Comparison of ENCODE assay signal across 19 cellular contexts in the genomic region with DNA sequence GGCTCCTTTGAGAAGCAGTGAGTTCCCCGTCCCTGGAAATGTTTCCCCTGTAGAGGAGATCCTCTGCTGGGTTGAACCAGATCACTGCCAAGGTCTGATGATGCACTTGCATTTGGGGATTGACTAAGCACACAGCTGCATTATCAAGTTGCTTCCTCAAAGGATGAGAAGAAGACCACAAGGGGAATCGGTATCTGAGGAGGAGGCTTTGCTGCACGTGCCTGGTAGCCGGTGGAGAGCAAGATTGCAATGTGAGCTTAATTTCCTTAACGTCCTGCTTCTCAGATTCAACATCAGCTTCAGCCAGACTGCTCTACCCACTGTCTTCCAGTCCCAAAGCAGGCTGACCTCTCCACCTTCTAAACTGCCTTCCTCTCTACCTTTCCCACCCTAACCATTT.
"Had no signal": no experiment of that assay in that cellular context is flagged by ENCODE, and none has a peak within 500 bp of the region (broad histone marks: within the 10 kb centered on the region; RNA-seq: fewer than 3 reads in every experiment).

No MANE protein-coding gene starts in this region.

- H3K4me3 ChIP-seq: dorsolateral prefrontal cortex, lower lobe of right lung, mucosa of descending colon, right lobe of liver, skin epidermis, tibial artery had no signal

- H3K4me3 Mint-ChIP-seq: activated B cell treated with CpG ODN at 0.5 μM for 24 hours; activated CD4-positive, alpha-beta memory T cell treated with anti-CD3 and anti-CD28 coated beads for 36 hours; activated T-helper 17 cell treated with anti-CD3 and anti-CD28 coated beads, Interleukin-2, amount 50 U/mL, for 72 hours; central memory CD8-positive, alpha-beta T cell; neural crest cell; stimulated activated naive CD8-positive, alpha-beta T cell treated with anti-CD3 and anti-CD28 coated beads, Interleukin-15, amount 100 ng/mL, for 72 hours had no signal

- H3K27ac ChIP-seq: dorsolateral prefrontal cortex, lower lobe of right lung, right lobe of liver, skin epidermis, tibial artery had no signal

- H3K27me3 ChIP-seq: right lobe of liver had no signal

- H3K27ac Mint-ChIP-seq: activated B cell treated with CpG ODN at 0.5 μM for 24 hours; activated CD4-positive, alpha-beta memory T cell treated with anti-CD3 and anti-CD28 coated beads for 36 hours; activated naive CD4-positive, alpha-beta T cell treated with anti-CD3 and anti-CD28 coated beads, Interleukin-2, amount 50 U/mL, for 72 hours; activated T-helper 17 cell treated with anti-CD3 and anti-CD28 coated beads, Interleukin-2, amount 50 U/mL, for 72 hours had no signal

- H3K9me3 Mint-ChIP-seq: activated B cell treated with CpG ODN at 0.5 μM for 24 hours; activated CD4-positive, alpha-beta memory T cell treated with anti-CD3 and anti-CD28 coated beads for 36 hours; activated T-helper 17 cell treated with anti-CD3 and anti-CD28 coated beads, Interleukin-2, amount 50 U/mL, for 72 hours; central memory CD8-positive, alpha-beta T cell; stimulated activated naive CD8-positive, alpha-beta T cell treated with anti-CD3 and anti-CD28 coated beads, Interleukin-15, amount 100 ng/mL, for 72 hours had no signal

- ATAC-seq: lower lobe of right lung; mucosa of descending colon; right lobe of liver; stimulated activated naive CD8-positive, alpha-beta T cell treated with anti-CD3 and anti-CD28 coated beads, Interleukin-15, amount 100 ng/mL, for 72 hours had no signal

- H3K4me1 Mint-ChIP-seq: activated B cell treated with CpG ODN at 0.5 μM for 24 hours; activated T-helper 17 cell treated with anti-CD3 and anti-CD28 coated beads, Interleukin-2, amount 50 U/mL, for 72 hours; central memory CD8-positive, alpha-beta T cell had no signal

- H3K36me3 Mint-ChIP-seq: activated CD4-positive, alpha-beta memory T cell treated with anti-CD3 and anti-CD28 coated beads for 36 hours; activated naive CD4-positive, alpha-beta T cell treated with anti-CD3 and anti-CD28 coated beads, Interleukin-2, amount 50 U/mL, for 72 hours had no signal

- DNase-seq: activated B cell treated with CpG ODN at 0.5 μM for 24 hours; activated CD4-positive, alpha-beta T cell treated with anti-CD3 and anti-CD28 coated beads for 4 hours; dorsolateral prefrontal cortex; foreskin fibroblast; kidney; lower lobe of right lung; mesendoderm; mucosa of descending colon; posterior cingulate gyrus; right lobe of liver; stimulated activated CD4-positive, alpha-beta T cell treated with anti-CD3 and anti-CD28 coated beads, Interleukin-1b, Interleukin-23, amount 100 ng/mL, for 48 hours; stimulated activated naive CD8-positive, alpha-beta T cell treated with anti-CD3 and anti-CD28 coated beads, Interleukin-15, amount 100 ng/mL, for 72 hours; tibial artery had no signal

- H3K9me3 ChIP-seq: lower lobe of right lung, mucosa of descending colon, right lobe of liver, tibial artery had no signal

- H3K36me3 ChIP-seq: lower lobe of right lung, right lobe of liver, tibial artery had no signal
